ENCODE assay signal across 28 cellular contexts in the genomic region with DNA sequence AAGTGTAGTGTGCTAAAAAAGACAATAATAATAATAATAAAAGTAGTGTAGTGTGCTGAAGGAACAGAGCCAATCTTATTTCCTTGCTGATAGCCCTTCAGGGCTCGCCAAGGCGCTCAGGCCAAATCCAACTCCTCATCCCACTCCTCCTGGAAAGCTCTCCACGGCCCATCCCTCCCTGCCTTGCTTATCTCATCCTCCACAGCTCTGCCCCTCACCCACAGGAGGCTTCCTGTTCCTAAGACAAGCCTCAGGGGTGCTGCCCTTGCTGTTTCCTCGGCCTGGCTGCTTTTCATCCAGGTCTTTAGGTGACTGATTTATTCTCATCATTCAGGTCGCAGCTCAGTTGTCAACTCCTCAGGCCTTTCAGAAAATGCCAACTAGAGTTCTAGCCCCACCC. TPM values are rescaled to one million over a fixed set of nuclear protein-coding genes. Genes with fewer than 3 reads are reported as not detected.
DNase-seq lines count a peak whose midpoint lies in the region; ATAC-seq, FAIRE-seq and TF ChIP-seq lines count a peak whose summit lies in the region.
"Had no signal": no experiment of that assay in that cellular context is flagged by ENCODE, and none has a peak within 500 bp of the region (broad histone marks: within the 10 kb centered on the region; RNA-seq: fewer than 3 reads in every experiment).

No MANE protein-coding gene starts in this region.

- no peak overlapping the region for H3K4me3 ChIP-seq in sigmoid colon
- H3K4me3 ChIP-seq in pancreas = no peak overlapping the region
- H3K4me3 ChIP-seq: MG63, mucosa of descending colon, neural progenitor cell, SK-N-MC had no signal

- no peaks in the 10 kb centered on the region for H3K9me3 Mint-ChIP-seq in activated naive CD4-positive, alpha-beta T cell treated with anti-CD3 and anti-CD28 coated beads, Interleukin-2, amount 50 U/mL, for 24 hours
- H3K9me3 Mint-ChIP-seq in natural killer cell = no peaks in the 10 kb centered on the region
- H3K9me3 Mint-ChIP-seq: activated CD4-positive, alpha-beta memory T cell treated with anti-CD3 and anti-CD28 coated beads for 36 hours; neural progenitor cell; T-helper 2 cell treated with Interferon-gamma antibody and Interleukin-4, amounts not matched to agents 5 μg/mL and 100 μg/mL, for 36 hours had no signal

- peaks cover 31 to 100% (median 78%) of the 10 kb centered on the region in 4 donors for H3K36me3 ChIP-seq in sigmoid colon
- H3K36me3 ChIP-seq in pancreas = peaks cover 4 to 82% (median 48%) of the 10 kb centered on the region in 3 donors

- H3K4me1 ChIP-seq in sigmoid colon (no peaks in the 10 kb centered on the region), pancreas (no peaks in the 10 kb centered on the region)
- H3K4me1 ChIP-seq: neural progenitor cell had no signal

- H3K4me3 Mint-ChIP-seq in activated naive CD4-positive, alpha-beta T cell treated with anti-CD3 and anti-CD28 coated beads, Interleukin-2, amount 50 U/mL, for 24 hours = no peak overlapping the region
- H3K4me3 Mint-ChIP-seq in natural killer cell = peak overlapping the region; percentile 21
- H3K4me3 Mint-ChIP-seq: activated B cell treated with CpG ODN at 0.5 μM for 24 hours; activated CD4-positive, alpha-beta memory T cell treated with anti-CD3 and anti-CD28 coated beads for 36 hours; neural progenitor cell; T-helper 2 cell treated with Interferon-gamma antibody and Interleukin-4, amounts not matched to agents 5 μg/mL and 100 μg/mL, for 36 hours had no signal

- TF ChIP-seq CTCF in natural killer cell (IDR thresholded peaks at IDR 0.05) (no peak), sigmoid colon (IDR thresholded peaks at IDR 0.05) (no peak), pancreas (IDR thresholded peaks at IDR 0.05) (no peak)

- H3K27ac Mint-ChIP-seq in activated naive CD4-positive, alpha-beta T cell treated with anti-CD3 and anti-CD28 coated beads, Interleukin-2, amount 50 U/mL, for 24 hours = peak overlapping the region; percentile 81
- peak overlapping the region; percentile 81 to 90 for H3K27ac Mint-ChIP-seq in natural killer cell
- H3K27ac Mint-ChIP-seq: activated B cell treated with CpG ODN at 0.5 μM for 24 hours; activated CD4-positive, alpha-beta memory T cell treated with anti-CD3 and anti-CD28 coated beads for 36 hours; neural progenitor cell; T-helper 2 cell treated with Interferon-gamma antibody and Interleukin-4, amounts not matched to agents 5 μg/mL and 100 μg/mL, for 36 hours had no signal

- H3K4me1 Mint-ChIP-seq in activated naive CD4-positive, alpha-beta T cell treated with anti-CD3 and anti-CD28 coated beads, Interleukin-2, amount 50 U/mL, for 24 hours = peaks cover 3% of the 10 kb centered on the region
- H3K4me1 Mint-ChIP-seq in natural killer cell = peaks cover 26 to 38% of the 10 kb centered on the region in 2 donors
- H3K4me1 Mint-ChIP-seq: activated B cell treated with CpG ODN at 0.5 μM for 24 hours, neural progenitor cell had no signal

- H3K9me3 ChIP-seq in sigmoid colon = no peaks in the 10 kb centered on the region
- no peaks in the 10 kb centered on the region for H3K9me3 ChIP-seq in pancreas
- H3K9me3 ChIP-seq: MG63, mucosa of descending colon had no signal

- H3K27ac ChIP-seq in sigmoid colon (no peak overlapping the region), pancreas (no peak overlapping the region)
- H3K27ac ChIP-seq: epithelial cell of prostate, neural progenitor cell, SK-N-MC had no signal

- no peaks in the 10 kb centered on the region for H3K27me3 Mint-ChIP-seq in activated naive CD4-positive, alpha-beta T cell treated with anti-CD3 and anti-CD28 coated beads, Interleukin-2, amount 50 U/mL, for 24 hours
- H3K27me3 Mint-ChIP-seq in natural killer cell (ENCODE audit: low read depth in 2 of 2) = no peaks in the 10 kb centered on the region
- H3K27me3 Mint-ChIP-seq: activated B cell treated with CpG ODN at 0.5 μM for 24 hours; activated CD4-positive, alpha-beta memory T cell treated with anti-CD3 and anti-CD28 coated beads for 36 hours had no signal

- intact Hi-C loops in natural killer cell (cut with micrococcal nuclease) = no loop called here
- intact Hi-C loops in sigmoid colon (cut with DNase I) = no loop called here
- intact Hi-C loops in pancreas (cut with DNase I) = no loop called here

- FAIRE-seq in pancreas (lab: Jason Lieb, UNC) = no peak
- FAIRE-seq: A204.1, G401.6 had no signal

- no peak for TF ChIP-seq POLR2A in sigmoid colon (IDR thresholded peaks at IDR 0.05)

- 78 to 94% methylated on average over 5 of the region's 5 CpGs for WGBS in sigmoid colon, 2 donors
- 77 to 79% methylated on average over 5 of the region's 5 CpGs for WGBS in pancreas, 2 donors

- H3K27me3 ChIP-seq in sigmoid colon (no peaks in the 10 kb centered on the region), pancreas (no peaks in the 10 kb centered on the region)
- H3K27me3 ChIP-seq: MG63, neural progenitor cell had no signal

- peaks cover 40% of the 10 kb centered on the region for H3K36me3 Mint-ChIP-seq in activated naive CD4-positive, alpha-beta T cell treated with anti-CD3 and anti-CD28 coated beads, Interleukin-2, amount 50 U/mL, for 24 hours
- H3K36me3 Mint-ChIP-seq in natural killer cell = peaks cover 32% of the 10 kb centered on the region

- no peak for DNase-seq in activated naive CD4-positive, alpha-beta T cell treated with anti-CD3 and anti-CD28 coated beads, Interleukin-2, amount 50 U/mL, for 16 hours
- DNase-seq in NCI-H226 = peak; percentile 16
- DNase-seq in dermis blood vessel endothelial cell = peak; percentile 46
- no peak for DNase-seq in natural killer cell
- no peak for DNase-seq in sigmoid colon
- DNase-seq in pancreas = no peak
- DNase-seq: activated B cell treated with CpG ODN at 0.5 μM for 24 hours; activated CD4-positive, alpha-beta memory T cell treated with anti-CD3 and anti-CD28 coated beads for 36 hours; activated gamma-delta T cell; AML-193; anterior cingulate cortex; caudate nucleus; CD8-positive, alpha-beta memory T cell; head of caudate nucleus; MG63; mucosa of descending colon; NCI-H2029 treated with DMSO at 0.1 percent for 48 hours; NCI-H2227 treated with DMSO at 0.1 percent for 48 hours; NCI-H82; RPMI8226 had no signal

- no peak for TF ChIP-seq EP300 in sigmoid colon (IDR thresholded peaks at IDR 0.05)

- ATAC-seq in natural killer cell (no peak), HG02973 (IDR thresholded peaks at IDR 0.05; ENCODE audit: unreplicated experiment) (no peak), pancreas (no peak)
- ATAC-seq: mucosa of descending colon had no signal

RNA-seq across cellular contexts. Expression of gene GTF3C1, which starts 11.2 kb away (rescaled TPM):
- total RNA-seq in dermis blood vessel endothelial cell = 74.4 and 94.2 TPM in 2 replicates
- total RNA-seq in natural killer cell = 100 to 1,000 TPM; 111 to 160 (median 125) TPM
- 10 to 100 TPM; 35.0 to 74.2 (median 44.6) TPM for total RNA-seq in sigmoid colon
- 10 to 100 TPM in 2 of 3 donors, 1 to 10 TPM in 1; 9.0 to 37.5 (median 15.0) TPM for polyA plus RNA-seq in sigmoid colon
- total RNA-seq in pancreas = 10 to 100 TPM; 31.5 to 52.0 (median 40.1) TPM
- 100 to 1,000 TPM in 1 of 2 donors, 10 to 100 TPM in 1; 98.3 to 113 TPM for polyA plus RNA-seq in pancreas

RNA-seq across cellular contexts. Expression of gene KATNIP, which starts 11.4 kb away (rescaled TPM):
- 23.1 and 23.2 TPM in 2 replicates for total RNA-seq in dermis blood vessel endothelial cell
- 10 to 100 TPM; 32.6 to 38.4 (median 32.7) TPM for total RNA-seq in natural killer cell
- total RNA-seq in sigmoid colon = 10 to 100 TPM; 12.8 to 31.9 (median 16.2) TPM
- polyA plus RNA-seq in sigmoid colon = 10 to 100 TPM in 1 of 3 donors, 1 to 10 TPM in 2; 6.7 to 19.7 (median 7.2) TPM
- total RNA-seq in pancreas = 10 to 100 TPM; 14.3 to 26.7 (median 16.1) TPM
- polyA plus RNA-seq in pancreas = 10 to 100 TPM; 10.8 to 20.1 TPM

Comparison
In these comparisons a context has a peak if more than half of its experiments do, and no peak if none do; other contexts are left out.
1. DNase-seq: peak in NCI-H226 (single experiment) and dermis blood vessel endothelial cell (single experiment); none in activated naive CD4-positive, alpha-beta T cell treated with anti-CD3 and anti-CD28 coated beads, Interleukin-2, amount 50 U/mL, for 16 hours (single experiment), natural killer cell (single experiment), sigmoid colon (single experiment) and pancreas (0 of 6).